In the genomic region with DNA sequence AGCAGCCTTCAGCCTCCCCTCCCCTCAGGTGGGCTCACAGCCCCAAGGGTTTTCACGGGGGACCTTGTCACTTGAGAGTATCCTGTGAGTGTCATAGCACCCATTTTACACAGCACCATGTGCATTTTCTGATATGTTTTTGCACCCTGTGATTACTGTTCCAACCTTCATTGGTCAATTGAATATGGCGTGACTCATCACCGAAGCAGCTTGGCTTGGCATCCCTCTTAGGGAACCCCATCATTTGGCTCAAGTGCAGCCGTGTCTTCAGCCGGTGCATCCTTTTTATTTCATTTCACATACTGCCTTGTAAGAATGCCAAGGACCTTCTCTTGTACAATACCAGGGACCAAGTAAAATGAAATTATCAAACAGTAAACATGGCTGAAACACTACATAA, we compare ENCODE assay signal across 16 cellular contexts. TPM values are rescaled to one million over a fixed set of nuclear protein-coding genes. Genes with fewer than 3 reads are reported as not detected.
A peak's percentile ranks its signal among the peaks of the same experiment; 100 is the strongest.
DNase-seq lines count a peak whose midpoint lies in the region; ATAC-seq and TF ChIP-seq lines count a peak whose summit lies in the region.
"Had no signal": no experiment of that assay in that cellular context is flagged by ENCODE, and none has a peak within 500 bp of the region (broad histone marks: within the 10 kb centered on the region; RNA-seq: fewer than 3 reads in every experiment).

No MANE protein-coding gene starts in this region.

- in situ Hi-C loops in astrocyte of the spinal cord (cut with HindIII; ENCODE audit: low sequenced_read_pairs), result no loop called here

- no peak for ATAC-seq in GM18511 (IDR thresholded peaks at IDR 0.05; ENCODE audit: unreplicated experiment)
- no peak for ATAC-seq in GM21576 (IDR thresholded peaks at IDR 0.05; ENCODE audit: unreplicated experiment)
- no peak for ATAC-seq in HG03432 (IDR thresholded peaks at IDR 0.05; ENCODE audit: unreplicated experiment)
- ATAC-seq: stimulated activated naive CD8-positive, alpha-beta T cell treated with anti-CD3 and anti-CD28 coated beads, Interleukin-15, amount 100 ng/mL, for 72 hours had no signal

- TF ChIP-seq POLR2A in stomach (IDR thresholded peaks at IDR 0.05), result no peak

- no peaks in the 10 kb centered on the region for H3K27me3 ChIP-seq in stomach

- no peaks in the 10 kb centered on the region for H3K36me3 ChIP-seq in stomach

- H3K27ac ChIP-seq in stomach, result peak overlapping the region in 4 of 5 donors; percentile 60 to 80 (median 66)
- H3K27ac ChIP-seq: parathyroid adenoma had no signal

- H3K4me1 ChIP-seq in stomach, result peaks cover 23 to 67% (median 45%) of the 10 kb centered on the region in 4 donors
- H3K4me1 ChIP-seq: parathyroid adenoma had no signal

- no peak for TF ChIP-seq EP300 in stomach (IDR thresholded peaks at IDR 0.05)

- WGBS in stomach, 5 donors, result 57 to 69% (median 63%) methylated on average over 5 of the region's 5 CpGs

- H3K4me3 ChIP-seq in astrocyte of the spinal cord (ENCODE audit: low read depth, low read length) (no peak overlapping the region), stomach (no peak overlapping the region)

- peak; percentile 41 for DNase-seq in HT1080 (ENCODE audit: low read depth)
- DNase-seq in astrocyte of the spinal cord (ENCODE audit: low read depth, low spot score), result peak; percentile 71
- DNase-seq in glomerular visceral epithelial cell (ENCODE audit: extremely low spot score), result peak; percentile 23
- DNase-seq in stomach, result peak; percentile 22
- DNase-seq in GDM1 (lab: John Stamatoyannopoulos, UW), result no peak
- DNase-seq: activated CD8-positive, alpha-beta memory T cell treated with anti-CD3 and anti-CD28 coated beads, Interleukin-2, amount 50 U/mL, for 48 hours; amygdala; Caco-2; NCI-H524; SHP77 treated with DMSO at 0.1 percent for 48 hours; stimulated activated CD4-positive, alpha-beta T cell treated with anti-CD3 and anti-CD28 coated beads, Interleukin-4, amount 100 ng/mL, for 1 hour; stimulated activated naive CD8-positive, alpha-beta T cell treated with anti-CD3 and anti-CD28 coated beads, Interleukin-15, amount 100 ng/mL, for 72 hours had no signal

- intact Hi-C loops in stomach (cut with DNase I; ENCODE audit: low total_unique reads), result no loop called here

- TF ChIP-seq CTCF in astrocyte of the spinal cord (IDR thresholded peaks at IDR 0.05; ENCODE audit: low read depth, low read length) (no peak), stomach (IDR thresholded peaks at IDR 0.05) (no peak)

- no peaks in the 10 kb centered on the region for H3K9me3 ChIP-seq in stomach
- H3K9me3 ChIP-seq: Caco-2 had no signal

RNA-seq across cellular contexts. Expression of gene NPAS2, which starts 57.6 kb away (rescaled TPM):
- 41.2 and 63.1 TPM in 2 replicates for total RNA-seq in HT1080 (2014; rRNA removed; shearing (Covaris generic))
- polyA plus RNA-seq in HT1080 (2015; cell fraction: cytosol; rRNA removed), result 115 and 128 TPM in 2 replicates
- 113 and 127 TPM in 2 replicates for polyA plus RNA-seq in HT1080 (2015; cell fraction: nucleus; rRNA removed)
- total RNA-seq in stomach, result 100 to 1,000 TPM in 1 of 5 donors, 10 to 100 TPM in 4; 18.0 to 148 (median 33.9) TPM
- 10 to 100 TPM; 13.1 to 32.2 (median 23.7) TPM for polyA plus RNA-seq in stomach
